19 cellular contexts compared by ENCODE assay signal in the genomic region with DNA sequence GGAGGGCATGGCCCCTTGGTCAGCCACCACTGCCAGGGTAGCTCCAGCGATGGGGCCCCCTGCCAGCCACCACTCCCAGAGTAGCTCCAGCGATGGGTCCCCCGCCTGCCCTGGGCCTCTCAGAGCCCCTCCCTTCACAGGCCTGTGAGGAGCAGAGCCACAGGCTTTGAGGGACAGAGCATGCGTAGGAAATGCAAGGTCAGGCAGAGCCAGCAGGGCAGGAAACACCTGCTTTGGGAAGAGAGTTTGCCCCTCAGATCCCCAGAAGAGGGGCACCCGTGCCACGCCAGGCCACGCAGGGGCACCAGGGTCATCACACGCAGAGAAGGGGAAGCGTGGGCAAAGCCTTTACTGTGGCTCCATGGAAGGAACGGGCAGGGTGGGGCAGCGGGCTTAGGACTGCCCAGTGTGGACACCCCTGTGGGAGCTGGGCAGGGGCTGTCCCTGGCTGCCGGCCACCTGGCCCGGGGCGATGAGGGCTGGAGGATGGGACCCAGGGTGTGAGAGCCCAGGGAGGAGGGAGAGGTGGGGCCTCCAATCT.
"Had no signal": no experiment of that assay in that cellular context is flagged by ENCODE, and none has a peak within 500 bp of the region (broad histone marks: within the 10 kb centered on the region; RNA-seq: fewer than 3 reads in every experiment).

No MANE protein-coding gene starts in this region.

- ATAC-seq: activated CD8-positive, alpha-beta T cell treated with anti-CD3 and anti-CD28 coated beads, Interleukin-2, amount 10 ng/mL, durations not matched to agents 7 days and 5 days; activated T-cell treated with anti-CD3 and anti-CD28 coated beads, Interleukin-2, amount 50 U/mL, for 72 hours; gastroesophageal sphincter; naive thymus-derived CD8-positive, alpha-beta T cell had no signal

- H3K27ac Mint-ChIP-seq: activated CD4-positive, alpha-beta T cell treated with anti-CD3 and anti-CD28 coated beads, Interleukin-2, amount 10 ng/mL, durations not matched to agents 24 days and 14 days; activated CD8-positive, alpha-beta T cell treated with anti-CD3 and anti-CD28 coated beads, Interleukin-2, amount 10 ng/mL, durations not matched to agents 7 days and 5 days; activated naive CD8-positive, alpha-beta T cell treated with anti-CD3 and anti-CD28 coated beads, Interleukin-2, amount 10 ng/mL, durations not matched to agents 7 days and 5 days; activated T-cell treated with anti-CD3 and anti-CD28 coated beads, Interleukin-2, amount 50 U/mL, for 72 hours; brain; dendritic cell treated with granulocyte-macrophage colony-stimulating factor and Interleukin-4, amounts not matched to agents 40 ng/mL and 50 ng/mL, for 4 days; naive thymus-derived CD8-positive, alpha-beta T cell; T-helper 2 cell treated with Interferon-gamma antibody and Interleukin-4, amounts not matched to agents 5 μg/mL and 100 μg/mL, for 36 hours had no signal

- H3K4me1 ChIP-seq: gastroesophageal sphincter, heart right ventricle, tibial nerve had no signal

- H3K36me3 ChIP-seq: gastroesophageal sphincter, heart right ventricle, tibial nerve had no signal

- H3K4me3 Mint-ChIP-seq: activated CD4-positive, alpha-beta T cell treated with anti-CD3 and anti-CD28 coated beads, Interleukin-2, amount 10 ng/mL, durations not matched to agents 24 days and 14 days; activated CD8-positive, alpha-beta T cell treated with anti-CD3 and anti-CD28 coated beads, Interleukin-2, amount 10 ng/mL, durations not matched to agents 7 days and 5 days; activated naive CD8-positive, alpha-beta T cell treated with anti-CD3 and anti-CD28 coated beads, Interleukin-2, amount 10 ng/mL, durations not matched to agents 7 days and 5 days; activated T-cell treated with anti-CD3 and anti-CD28 coated beads, Interleukin-2, amount 50 U/mL, for 72 hours; brain; dendritic cell treated with granulocyte-macrophage colony-stimulating factor and Interleukin-4, amounts not matched to agents 40 ng/mL and 50 ng/mL, for 4 days; naive thymus-derived CD8-positive, alpha-beta T cell; T-helper 2 cell treated with Interferon-gamma antibody and Interleukin-4, amounts not matched to agents 5 μg/mL and 100 μg/mL, for 36 hours had no signal

- H3K9me3 Mint-ChIP-seq: activated CD4-positive, alpha-beta T cell treated with anti-CD3 and anti-CD28 coated beads, Interleukin-2, amount 10 ng/mL, durations not matched to agents 24 days and 14 days; activated naive CD8-positive, alpha-beta T cell treated with anti-CD3 and anti-CD28 coated beads, Interleukin-2, amount 10 ng/mL, durations not matched to agents 7 days and 5 days; activated T-cell treated with anti-CD3 and anti-CD28 coated beads, Interleukin-2, amount 50 U/mL, for 72 hours; dendritic cell treated with granulocyte-macrophage colony-stimulating factor and Interleukin-4, amounts not matched to agents 40 ng/mL and 50 ng/mL, for 4 days; naive thymus-derived CD8-positive, alpha-beta T cell; T-helper 2 cell treated with Interferon-gamma antibody and Interleukin-4, amounts not matched to agents 5 μg/mL and 100 μg/mL, for 36 hours had no signal

- H3K4me3 ChIP-seq: gastroesophageal sphincter, heart right ventricle, tibial nerve had no signal

- H3K27me3 ChIP-seq: tibial nerve had no signal

- H3K4me1 Mint-ChIP-seq: activated CD4-positive, alpha-beta T cell treated with anti-CD3 and anti-CD28 coated beads, Interleukin-2, amount 10 ng/mL, durations not matched to agents 24 days and 14 days; activated naive CD8-positive, alpha-beta T cell treated with anti-CD3 and anti-CD28 coated beads, Interleukin-2, amount 10 ng/mL, durations not matched to agents 7 days and 5 days; naive thymus-derived CD8-positive, alpha-beta T cell had no signal

- DNase-seq: activated CD4-positive, alpha-beta T cell treated with anti-CD3 and anti-CD28 coated beads, Interleukin-2, amount 10 ng/mL, durations not matched to agents 24 days and 14 days; activated CD4-positive, CD25-positive, alpha-beta regulatory T cell; activated CD8-positive, alpha-beta memory T cell treated with anti-CD3 and anti-CD28 coated beads, Interleukin-2, amount 50 U/mL, for 4 hours; activated CD8-positive, alpha-beta T cell treated with anti-CD3 and anti-CD28 coated beads, Interleukin-2, amount 10 ng/mL, durations not matched to agents 7 days and 5 days; activated naive CD4-positive, alpha-beta T cell; activated naive CD8-positive, alpha-beta T cell treated with anti-CD3 and anti-CD28 coated beads, Interleukin-2, amount 10 ng/mL, durations not matched to agents 7 days and 5 days; activated T-cell treated with anti-CD3 and anti-CD28 coated beads, Interleukin-2, amount 50 U/mL, for 72 hours; erythroblast; heart right ventricle; naive thymus-derived CD8-positive, alpha-beta T cell; nucleus accumbens; stimulated activated CD4-positive, alpha-beta T cell treated with anti-CD3 and anti-CD28 coated beads, Interleukin-15, amount 100 ng/mL, for 24 hours; stimulated activated CD4-positive, alpha-beta T cell treated with anti-CD3 and anti-CD28 coated beads, Interleukin-4, amount 100 ng/mL, for 1 hour; stimulated activated naive CD4-positive, alpha-beta T cell had no signal

- H3K9me3 ChIP-seq: gastroesophageal sphincter, heart right ventricle, tibial nerve had no signal

- H3K36me3 Mint-ChIP-seq: activated naive CD8-positive, alpha-beta T cell treated with anti-CD3 and anti-CD28 coated beads, Interleukin-2, amount 10 ng/mL, durations not matched to agents 7 days and 5 days; brain; naive thymus-derived CD8-positive, alpha-beta T cell had no signal

- H3K27ac ChIP-seq: gastroesophageal sphincter, heart right ventricle, tibial nerve had no signal
